In genomic region chr6:17505062-17505476, GRCh38 we compare ENCODE assay signal across 8 cellular contexts.
DNase-seq lines count a peak whose midpoint lies in the region; ATAC-seq and TF ChIP-seq lines count a peak whose summit lies in the region.

No MANE protein-coding gene starts in this region.

- no peak for DNase-seq in LNCaP clone FGC (ENCODE audit: low read depth)
- no peak for DNase-seq in mammary epithelial cell
- DNase-seq in ecto neural progenitor cell (ENCODE audit: low spot score): no peak
- no peak for DNase-seq in NCI-H1436 treated with DMSO at 0.1 percent for 48 hours (lab: John Stamatoyannopoulos, UW)
- no peak for DNase-seq in upper lobe of left lung

- dilution Hi-C loops in mammary epithelial cell (cut with HindIII; ENCODE audit: low sequenced_read_pairs): no loop called here

- no peak overlapping the region for H3K4me2 ChIP-seq in mammary epithelial cell (ENCODE audit: insufficient read depth, low read depth, low read length)

- CTCF ChIA-PET in mammary epithelial cell (lab: Charles Lee; ENCODE audit: low non-redundant PET): interaction anchor here (0.7 kb wide), 1 partner anchor 14 kb away, joined by 3 read pairs; no protein-coding TSS in a partner anchor

- no TSS peak for BruUV-seq in mammary epithelial cell (replicated peaks; lab: Mats Ljungman, UMichigan)

- H3K9me3 ChIP-seq in mammary epithelial cell (replicated peaks; ENCODE audit: insufficient read depth, low read length) (no peaks in the 10 kb centered on the region), muscle layer of colon (ENCODE audit: low read length) (no peaks in the 10 kb centered on the region), upper lobe of left lung (no peaks in the 10 kb centered on the region)

- H3K36me3 ChIP-seq in mammary epithelial cell (ENCODE audit: insufficient read depth, low read length): no peaks in the 10 kb centered on the region
- H3K36me3 ChIP-seq in muscle layer of colon (ENCODE audit: insufficient read depth, low read length): no peaks in the 10 kb centered on the region
- no peaks in the 10 kb centered on the region for H3K36me3 ChIP-seq in upper lobe of left lung

- no peak for TF ChIP-seq EP300 in upper lobe of left lung (IDR thresholded peaks at IDR 0.05)

- H3K4me3 ChIP-seq in LNCaP clone FGC (ENCODE audit: low read depth, low read length) (no peak overlapping the region), mammary epithelial cell (replicated peaks in 1 of 3; ENCODE audit: insufficient read depth in 1 of 3, low read depth in 2 of 3, low read length in 3 of 3) (no peak overlapping the region), muscle layer of colon (ENCODE audit: low read depth in 1 of 2, low read length in 2 of 2) (no peak overlapping the region), upper lobe of left lung (no peak overlapping the region)

- TF ChIP-seq CTCF in C4-2B (conservative IDR thresholded peaks at IDR 0.05) (peak; percentile 49), LNCaP clone FGC (IDR thresholded peaks at IDR 0.05; ENCODE audit: control insufficient read depth, extremely low read depth, insufficient read depth) (peak; percentile 18; the same call in 1 of the 2 replicates), mammary epithelial cell (conservative IDR thresholded peaks at IDR 0.05 in 1 of 2, IDR thresholded peaks at IDR 0.05 in 1 of 2; ENCODE audit: extremely low read depth in 1 of 2, insufficient read depth in 1 of 2, low read depth in 1 of 2, low read length in 2 of 2) (peak; percentile 30 to 42), upper lobe of left lung (IDR thresholded peaks at IDR 0.05) (peak in 1 of 6 experiments; percentile 13)

- whole genome bisulfite sequencing in mammary epithelial cell (ENCODE audit: low coverage, missing lambda C conversion rate): 87% methylated on average over 5 of the region's 5 CpGs
- WGBS in upper lobe of left lung, 2 donors: 82 to 91% methylated on average over 5 of the region's 5 CpGs

- in situ Hi-C loops in mammary epithelial cell (cut with MboI; ENCODE audit: low sequenced_read_pairs in 2 of 2): no loop called here

- ATAC-seq in HG03565 (IDR thresholded peaks at IDR 0.05; ENCODE audit: unreplicated experiment) (no peak), upper lobe of left lung (ENCODE audit: low FRiP score in 2 of 2) (no peak)

- H4K20me1 ChIP-seq in mammary epithelial cell (ENCODE audit: insufficient read depth, low read length): no peaks in the 10 kb centered on the region

- H3K4me1 ChIP-seq in mammary epithelial cell (ENCODE audit: insufficient read depth, low read length) (no peaks in the 10 kb centered on the region), muscle layer of colon (ENCODE audit: insufficient read depth, low read length) (peaks cover 21% of the 10 kb centered on the region), upper lobe of left lung (no peaks in the 10 kb centered on the region)

- no peak for TF ChIP-seq POLR2A in upper lobe of left lung (IDR thresholded peaks at IDR 0.05)

- H2AFZ ChIP-seq in mammary epithelial cell (ENCODE audit: low read depth, low read length): no peak overlapping the region

- H3K9ac ChIP-seq in mammary epithelial cell (ENCODE audit: insufficient read depth, low read length) (no peak overlapping the region), muscle layer of colon (ENCODE audit: low read length) (no peak overlapping the region)

- no peaks in the 10 kb centered on the region for H3K79me2 ChIP-seq in mammary epithelial cell (ENCODE audit: insufficient read depth, low read length)

- intact Hi-C loops in mammary epithelial cell (cut with micrococcal nuclease): loop anchor here (1.0 kb wide), 1 partner anchor 79 kb away; no protein-coding TSS in a partner anchor

- H3K27ac ChIP-seq in C4-2B (peak overlapping the region; percentile 22; the same call in 1 of the 2 replicates), mammary epithelial cell (ENCODE audit: insufficient read depth, low read depth, low read length) (no peak overlapping the region), muscle layer of colon (ENCODE audit: low read depth, low read length) (peak overlapping the region; percentile 34), upper lobe of left lung (no peak overlapping the region)

- H3K27me3 ChIP-seq in mammary epithelial cell (ENCODE audit: insufficient read depth, low read length) (no peaks in the 10 kb centered on the region), muscle layer of colon (ENCODE audit: control insufficient read depth in 1 of 2, insufficient read depth in 2 of 2, low read length in 2 of 2) (no peaks in the 10 kb centered on the region), upper lobe of left lung (no peaks in the 10 kb centered on the region)

Comparison
In these comparisons a context has a peak if more than half of its experiments do, and no peak if none do; other contexts are left out.
1. H3K27ac ChIP-seq: peak in C4-2B (single experiment) and muscle layer of colon (single experiment); none in mammary epithelial cell (single experiment) and upper lobe of left lung (0 of 4).